In the genomic region with DNA sequence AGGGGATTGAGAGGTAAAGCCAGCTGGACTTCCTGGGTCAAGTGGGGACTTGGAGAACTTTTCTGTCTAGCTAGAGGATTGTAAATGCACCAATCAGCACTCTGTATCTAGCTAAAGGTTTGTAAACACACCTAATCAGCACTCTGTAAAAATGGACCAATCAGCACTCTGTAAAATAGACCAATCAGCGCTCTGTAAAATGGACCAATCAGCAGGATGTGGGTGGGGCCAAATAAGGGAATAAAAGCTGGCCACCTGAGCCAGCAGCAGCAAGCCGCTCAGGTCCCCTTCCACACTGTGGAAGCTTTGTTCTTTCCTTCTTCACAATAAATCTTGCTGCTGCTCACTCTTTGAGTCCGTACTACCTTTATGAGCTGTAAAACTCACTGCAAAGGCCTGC, we compare ENCODE assay signal across 4 cellular contexts.
A peak's percentile ranks its signal among the peaks of the same experiment; 100 is the strongest.
DNase-seq lines count a peak whose midpoint lies in the region; ATAC-seq and TF ChIP-seq lines count a peak whose summit lies in the region.
"Not testable (repeated sequence)": the region's sequence is repeated elsewhere in the genome, so short reads cannot be mapped to it uniquely, and the experiment has no call there.

No MANE protein-coding gene starts in this region.

- ATAC-seq in activated naive CD8-positive, alpha-beta T cell treated with anti-CD3 and anti-CD28 coated beads, Interleukin-2, amount 10 ng/mL, durations not matched to agents 7 days and 5 days (ENCODE audit: low read depth); natural killer cell: not testable (repeated sequence)

- H3K4me1 Mint-ChIP-seq in activated naive CD8-positive, alpha-beta T cell treated with anti-CD3 and anti-CD28 coated beads, Interleukin-2, amount 10 ng/mL, durations not matched to agents 7 days and 5 days = not testable (repeated sequence)
- peaks cover 5 to 15% of the 10 kb centered on the region in 2 donors for H3K4me1 Mint-ChIP-seq in immature natural killer cell
- peaks cover 10 to 15% of the 10 kb centered on the region in 2 donors for H3K4me1 Mint-ChIP-seq in natural killer cell

- H3K4me2 ChIP-seq in Karpas-422 (ENCODE audit: low read depth, low read length, poor library complexity, severe bottlenecking) = not testable (repeated sequence)

- H3K9me3 ChIP-seq in Karpas-422 (ENCODE audit: low read length) = not testable (repeated sequence)

- not testable (repeated sequence) for H4K20me1 ChIP-seq in Karpas-422 (ENCODE audit: insufficient read depth, low read depth, low read length)

- H3K4me1 ChIP-seq in Karpas-422 (ENCODE audit: low read length) = not testable (repeated sequence)

- H3K36me3 Mint-ChIP-seq in activated naive CD8-positive, alpha-beta T cell treated with anti-CD3 and anti-CD28 coated beads, Interleukin-2, amount 10 ng/mL, durations not matched to agents 7 days and 5 days; immature natural killer cell; natural killer cell: not testable (repeated sequence)

- peaks cover 10% of the 10 kb centered on the region for H3K27me3 Mint-ChIP-seq in activated naive CD8-positive, alpha-beta T cell treated with anti-CD3 and anti-CD28 coated beads, Interleukin-2, amount 10 ng/mL, durations not matched to agents 7 days and 5 days
- H3K27me3 Mint-ChIP-seq in immature natural killer cell (ENCODE audit: low read depth in 3 of 3); natural killer cell (ENCODE audit: low read depth in 2 of 2): not testable (repeated sequence)

- not testable (repeated sequence) for H3K4me3 ChIP-seq in Karpas-422 (ENCODE audit: low read length)

- not testable (repeated sequence) for H3K9ac ChIP-seq in Karpas-422 (ENCODE audit: low read length)

- H3K27ac Mint-ChIP-seq in activated naive CD8-positive, alpha-beta T cell treated with anti-CD3 and anti-CD28 coated beads, Interleukin-2, amount 10 ng/mL, durations not matched to agents 7 days and 5 days = not testable (repeated sequence)
- H3K27ac Mint-ChIP-seq in immature natural killer cell (peak overlapping the region in 4 of 6 donors; percentile 35 to 61 (median 52)), natural killer cell (peak overlapping the region in 1 of 2 donors; percentile 54)

- not testable (repeated sequence) for TF ChIP-seq CTCF in natural killer cell (IDR thresholded peaks at IDR 0.05)

- POLR2A ChIA-PET in activated naive CD8-positive, alpha-beta T cell treated with anti-CD3 and anti-CD28 coated beads, Interleukin-2, amount 10 ng/mL, durations not matched to agents 7 days and 5 days (lab: Charles Lee) = not testable (repeated sequence)

- peak overlapping the region; percentile 1 for H3K4me3 Mint-ChIP-seq in activated naive CD8-positive, alpha-beta T cell treated with anti-CD3 and anti-CD28 coated beads, Interleukin-2, amount 10 ng/mL, durations not matched to agents 7 days and 5 days
- H3K4me3 Mint-ChIP-seq in immature natural killer cell (peak overlapping the region in 3 of 5 donors; percentile 61 to 78 (median 69)), natural killer cell (peak overlapping the region; percentile 36)

- H3K27me3 ChIP-seq in Karpas-422 (ENCODE audit: low read length) = not testable (repeated sequence)

- DNase-seq in Karpas-422 (peak; percentile 36), immature natural killer cell (peak in 1 of 3 donors; percentile 23)
- not testable (repeated sequence) for DNase-seq in activated naive CD8-positive, alpha-beta T cell treated with anti-CD3 and anti-CD28 coated beads, Interleukin-2, amount 10 ng/mL, durations not matched to agents 7 days and 5 days; natural killer cell

- not testable (repeated sequence) for H3K9me3 Mint-ChIP-seq in activated naive CD8-positive, alpha-beta T cell treated with anti-CD3 and anti-CD28 coated beads, Interleukin-2, amount 10 ng/mL, durations not matched to agents 7 days and 5 days; immature natural killer cell; natural killer cell

- not testable (repeated sequence) for H3K79me2 ChIP-seq in Karpas-422 (ENCODE audit: low read length)

- intact Hi-C loops in natural killer cell (cut with micrococcal nuclease) = not testable (repeated sequence)

- H3K36me3 ChIP-seq in Karpas-422 (ENCODE audit: insufficient read depth, low read length) = not testable (repeated sequence)

- not testable (repeated sequence) for H3K9me2 ChIP-seq in Karpas-422 (replicated peaks; ENCODE audit: insufficient read depth, low read length)

- not testable (repeated sequence) for H2AFZ ChIP-seq in Karpas-422 (ENCODE audit: low read length)

- H3K27ac ChIP-seq in Karpas-422 (ENCODE audit: low read length) = not testable (repeated sequence)

Comparison
In these comparisons a context has a peak if more than half of its experiments do, and no peak if none do; other contexts are left out.
1. H3K4me3 Mint-ChIP-seq: peak in every context shown above with its lines; median percentile 69 in immature natural killer cell; 36 in natural killer cell; 1 in activated naive CD8-positive, alpha-beta T cell treated with anti-CD3 and anti-CD28 coated beads, Interleukin-2, amount 10 ng/mL, durations not matched to agents 7 days and 5 days.